9 cellular contexts compared by ENCODE assay signal in genomic region chr13:45339399-45339798, GRCh38. TPM values are rescaled to one million over a fixed set of nuclear protein-coding genes. Genes with fewer than 3 reads are reported as not detected.
DNase-seq lines count a peak whose midpoint lies in the region; ATAC-seq and TF ChIP-seq lines count a peak whose summit lies in the region.
"Had no signal": no experiment of that assay in that cellular context is flagged by ENCODE, and none has a peak within 500 bp of the region (broad histone marks: within the 10 kb centered on the region; RNA-seq: fewer than 3 reads in every experiment).

No MANE protein-coding gene starts in this region.

- CTCF ChIA-PET in AG04449 (lab: Yijun Ruan, JAX) = interaction anchor here (1.0 to 2.2 kb wide), 4 partner anchors 8 to 292 kb away, joined by 3 to 10 read pairs (median 4); no protein-coding TSS in a partner anchor

- H3K36me3 Mint-ChIP-seq in IgD-negative memory B cell (peaks cover 1% of the 10 kb centered on the region), chondrocyte (ENCODE audit: low read depth) (peaks cover 42% of the 10 kb centered on the region)

- H3K9me3 Mint-ChIP-seq in IgD-negative memory B cell (no peaks in the 10 kb centered on the region), chondrocyte (ENCODE audit: low read depth) (no peaks in the 10 kb centered on the region)

- POLR2A ChIA-PET in AG04449 (lab: Yijun Ruan, JAX) = no interaction called here

- TF ChIP-seq CTCF in AG04449 (IDR thresholded peaks at IDR 0.05; ENCODE audit: insufficient read depth, low read length, missing control alignments) = no peak
- TF ChIP-seq CTCF in chondrocyte (IDR thresholded peaks at IDR 0.05) = no peak

- H3K9me3 ChIP-seq in muscle layer of duodenum (ENCODE audit: control insufficient read depth in 1 of 2, low read length in 2 of 2) = no peaks in the 10 kb centered on the region

- H3K27ac ChIP-seq in muscle layer of duodenum (ENCODE audit: low read length) = peak overlapping the region; percentile 93

- H3K4me1 ChIP-seq in muscle layer of duodenum (ENCODE audit: control insufficient read depth in 1 of 2, insufficient read depth in 2 of 2, low read length in 2 of 2) = peaks cover 26 to 64% of the 10 kb centered on the region in 2 donors

- H3K4me3 Mint-ChIP-seq in IgD-negative memory B cell (peak overlapping the region; percentile 94 to 100 (median 100)), chondrocyte (ENCODE audit: unreplicated experiment) (peak overlapping the region; percentile 94)

- DNase-seq in AG04449 (ENCODE audit: low read depth, low spot score) = no peak
- DNase-seq in chondrocyte (ENCODE audit: low spot score) = no peak
- no peak for DNase-seq in NCI-H2171 treated with DMSO at 0.1 percent for 48 hours (lab: John Stamatoyannopoulos, UW)
- no peak for DNase-seq in NCI-H2171 (lab: John Stamatoyannopoulos, UW)
- DNase-seq in NCI-H446 treated with DMSO at 0.1 percent for 48 hours (lab: John Stamatoyannopoulos, UW) = no peak
- DNase-seq: activated CD4-positive, alpha-beta T cell treated with anti-CD3 and anti-CD28 coated beads, Interleukin-2, amount 50 U/mL, for 1 hour had no signal

- no peak for ATAC-seq in GM18909 (IDR thresholded peaks at IDR 0.05; ENCODE audit: poor library complexity, unreplicated experiment)

- H3K4me3 ChIP-seq in AG04449 (ENCODE audit: low read depth, low read length) = peak overlapping the region; percentile 85
- H3K4me3 ChIP-seq in muscle layer of duodenum (ENCODE audit: low read depth in 1 of 2, low read length in 2 of 2) = peak overlapping the region; percentile 84 to 96

- H3K27me3 ChIP-seq in muscle layer of duodenum (ENCODE audit: low read depth, low read length) = no peaks in the 10 kb centered on the region

- H3K27ac Mint-ChIP-seq in IgD-negative memory B cell (peak overlapping the region; percentile 96 to 100 (median 100)), chondrocyte (ENCODE audit: unreplicated experiment) (no peak overlapping the region)

- H3K27me3 Mint-ChIP-seq in IgD-negative memory B cell (peaks cover 2% of the 10 kb centered on the region), chondrocyte (ENCODE audit: low read depth) (no peaks in the 10 kb centered on the region)

- peaks cover 54 to 61% of the 10 kb centered on the region in 2 donors for H3K36me3 ChIP-seq in muscle layer of duodenum (ENCODE audit: control insufficient read depth in 1 of 2, insufficient read depth in 2 of 2, low read length in 2 of 2)

- peaks cover 47 to 53% (median 49%) of the 10 kb centered on the region in 3 donors for H3K4me1 Mint-ChIP-seq in IgD-negative memory B cell
- peaks cover 77% of the 10 kb centered on the region for H3K4me1 Mint-ChIP-seq in chondrocyte (ENCODE audit: low read depth)

RNA-seq across cellular contexts. Expression of gene TPT1, which starts 1.6 kb away (rescaled TPM):
- 2,561 TPM for polyA plus RNA-seq in IgD-negative memory B cell
- 2,987 to 3,118 TPM (median 2,990 TPM) in 3 replicates for total RNA-seq in chondrocyte
